ENCODE assay signal across 16 cellular contexts in genomic region chr22:17007257-17007656, GRCh38. TPM values are rescaled to one million over a fixed set of nuclear protein-coding genes. Genes with fewer than 3 reads are reported as not detected.
"Had no signal": no experiment of that assay in that cellular context is flagged by ENCODE, and none has a peak within 500 bp of the region (broad histone marks: within the 10 kb centered on the region; RNA-seq: fewer than 3 reads in every experiment).

No MANE protein-coding gene starts in this region.

- H2AFZ ChIP-seq: neural progenitor cell had no signal

- H3K4me3 ChIP-seq: neural progenitor cell, prostate gland, right atrium auricular region, transverse colon, uterus had no signal

- H3K4me2 ChIP-seq: neural progenitor cell had no signal

- H3K36me3 ChIP-seq: neural progenitor cell, prostate gland, right atrium auricular region, transverse colon, uterus had no signal

- H3K4me1 ChIP-seq: neural progenitor cell, prostate gland, right atrium auricular region, transverse colon, uterus had no signal

- H3K27me3 ChIP-seq: right atrium auricular region, uterus had no signal

- H3K27ac ChIP-seq: neural progenitor cell, prostate gland, right atrium auricular region, transverse colon, uterus had no signal

- DNase-seq: activated B cell treated with CpG ODN at 0.5 μM for 24 hours; activated CD4-positive, alpha-beta memory T cell treated with anti-CD3 and anti-CD28 coated beads for 36 hours; activated CD4-positive, alpha-beta T cell treated with anti-CD3 and anti-CD28 coated beads for 4 hours; activated T-cell treated with anti-CD3 and anti-CD28 coated beads for 4 hours; effector memory CD4-positive, alpha-beta T cell; hippocampal formation; mesenchymal stem cell; naive thymus-derived CD4-positive, alpha-beta T cell; stimulated activated CD4-positive, alpha-beta T cell treated with anti-CD3 and anti-CD28 coated beads, Interleukin-12 subunit alpha, Interleukin-12 subunit beta, amount 100 ng/mL, for 4 hours; stimulated activated CD4-positive, alpha-beta T cell treated with anti-CD3 and anti-CD28 coated beads, Interleukin-1b, Interleukin-23, amount 100 ng/mL, for 48 hours; stimulated activated naive CD4-positive, alpha-beta T cell treated with Interleukin-2 at 50 U/mL for 16 hours; transverse colon; uterus had no signal

- ATAC-seq: naive thymus-derived CD4-positive, alpha-beta T cell had no signal

- H3K9ac ChIP-seq: neural progenitor cell had no signal

- H3K9me3 ChIP-seq: prostate gland, uterus had no signal

RNA-seq across cellular contexts. Expression of gene GAB4, which starts 0.8 kb away (rescaled TPM):
- polyA plus RNA-seq: naive thymus-derived CD4-positive, alpha-beta T cell had no signal
